In the genomic region with DNA sequence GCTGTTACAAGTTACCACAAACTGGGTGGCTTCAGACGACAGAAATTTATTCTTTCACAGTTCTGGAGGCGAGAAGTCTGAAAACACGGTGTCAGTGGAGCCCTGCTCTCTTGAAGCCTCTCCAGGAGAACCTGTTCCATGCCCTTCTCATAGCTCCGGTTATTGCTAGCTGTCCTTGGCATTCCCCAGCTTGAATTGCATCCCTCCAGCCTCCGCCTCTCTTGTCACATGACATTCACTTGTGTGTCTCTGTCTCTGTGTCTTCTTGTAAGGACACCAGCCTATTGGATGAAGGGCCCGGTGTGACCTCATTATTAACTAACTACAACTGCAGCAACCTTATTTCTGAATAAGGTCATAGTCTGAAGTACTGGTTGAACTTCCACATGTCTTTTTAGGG, we compare ENCODE assay signal across 32 cellular contexts. TPM values are rescaled to one million over a fixed set of nuclear protein-coding genes. Genes with fewer than 3 reads are reported as not detected.
"Had no signal": no experiment of that assay in that cellular context is flagged by ENCODE, and none has a peak within 500 bp of the region (broad histone marks: within the 10 kb centered on the region; RNA-seq: fewer than 3 reads in every experiment).

No MANE protein-coding gene starts in this region.

- H3K9me3 Mint-ChIP-seq: activated CD4-positive, alpha-beta memory T cell treated with anti-CD3 and anti-CD28 coated beads, Interleukin-2, amount 10 ng/mL, durations not matched to agents 7 days and 5 days; activated CD4-positive, alpha-beta T cell treated with anti-CD3 and anti-CD28 coated beads, Interleukin-2, amount 10 ng/mL, durations not matched to agents 24 days and 14 days; activated T-cell treated with anti-CD3 and anti-CD28 coated beads, Interleukin-2, amount 50 U/mL, for 4 hours; activated T-helper 17 cell treated with anti-CD3 and anti-CD28 coated beads, Interleukin-2, amount 50 U/mL, for 72 hours; effector memory CD8-positive, alpha-beta T cell had no signal

- DNase-seq: activated CD4-positive, alpha-beta memory T cell treated with anti-CD3 and anti-CD28 coated beads, Interleukin-2, amount 10 ng/mL, durations not matched to agents 7 days and 5 days; activated CD4-positive, alpha-beta T cell treated with anti-CD3 and anti-CD28 coated beads for 36 hours; activated CD4-positive, alpha-beta T cell treated with anti-CD3 and anti-CD28 coated beads, Interleukin-2, amount 10 ng/mL, durations not matched to agents 24 days and 14 days; activated CD4-positive, alpha-beta T cell treated with anti-CD3 and anti-CD28 coated beads, Interleukin-2, amount 50 U/mL, for 4 hours; activated CD4-positive, CD25-positive, alpha-beta regulatory T cell; activated CD4-positive, CD25-positive, alpha-beta regulatory T cell treated with anti-CD3 and anti-CD28 coated beads, Interleukin-2, amount 50 U/mL, for 72 hours; activated effector memory CD4-positive, alpha-beta T cell treated with Interleukin-2 at 50 U/mL for 16 hours; activated gamma-delta T cell treated with Interleukin-2 at 50 U/mL for 16 hours; activated naive CD4-positive, alpha-beta T cell treated with anti-CD3 and anti-CD28 coated beads, Interleukin-2, amount 50 U/mL, for 16 hours; activated naive CD4-positive, alpha-beta T cell treated with Interleukin-2 at 50 U/mL for 16 hours; activated T-cell treated with anti-CD3 and anti-CD28 coated beads, Interleukin-2, amount 50 U/mL, for 4 hours; amygdala; aorta; body of pancreas; caudate nucleus; cortex of kidney; dermis blood vessel endothelial cell; effector CD4-positive, alpha-beta T cell; effector memory CD8-positive, alpha-beta T cell; erythroblast; foreskin keratinocyte; heart right ventricle; T-helper 2 cell had no signal

- H3K27me3 ChIP-seq: body of pancreas had no signal

- H3K27ac Mint-ChIP-seq: activated CD4-positive, alpha-beta memory T cell treated with anti-CD3 and anti-CD28 coated beads, Interleukin-2, amount 10 ng/mL, durations not matched to agents 7 days and 5 days; activated CD4-positive, alpha-beta T cell treated with anti-CD3 and anti-CD28 coated beads for 36 hours; activated CD4-positive, alpha-beta T cell treated with anti-CD3 and anti-CD28 coated beads, Interleukin-2, amount 10 ng/mL, durations not matched to agents 24 days and 14 days; activated naive CD8-positive, alpha-beta T cell; activated T-helper 17 cell treated with anti-CD3 and anti-CD28 coated beads, Interleukin-2, amount 50 U/mL, for 72 hours; effector memory CD8-positive, alpha-beta T cell had no signal

- H3K4me1 Mint-ChIP-seq: activated CD4-positive, alpha-beta memory T cell treated with anti-CD3 and anti-CD28 coated beads, Interleukin-2, amount 10 ng/mL, durations not matched to agents 7 days and 5 days; activated CD4-positive, alpha-beta T cell treated with anti-CD3 and anti-CD28 coated beads for 36 hours; activated CD4-positive, alpha-beta T cell treated with anti-CD3 and anti-CD28 coated beads, Interleukin-2, amount 10 ng/mL, durations not matched to agents 24 days and 14 days; activated T-helper 17 cell treated with anti-CD3 and anti-CD28 coated beads, Interleukin-2, amount 50 U/mL, for 72 hours had no signal

- H3K36me3 Mint-ChIP-seq: activated naive CD8-positive, alpha-beta T cell had no signal

- H3K27ac ChIP-seq: body of pancreas, esophagus muscularis mucosa, foreskin keratinocyte, gastroesophageal sphincter, heart right ventricle had no signal

- H3K4me3 ChIP-seq: body of pancreas, esophagus muscularis mucosa, gastroesophageal sphincter, heart right ventricle had no signal

- H3K36me3 ChIP-seq: esophagus muscularis mucosa, gastroesophageal sphincter, heart right ventricle had no signal

- ATAC-seq: activated CD4-positive, alpha-beta T cell treated with anti-CD3 and anti-CD28 coated beads for 36 hours; activated T-cell treated with anti-CD3 and anti-CD28 coated beads, Interleukin-2, amount 50 U/mL, for 4 hours; activated T-helper 17 cell treated with anti-CD3 and anti-CD28 coated beads, Interleukin-2, amount 50 U/mL, for 72 hours; body of pancreas; effector memory CD8-positive, alpha-beta T cell; foreskin keratinocyte; gastroesophageal sphincter; heart right ventricle had no signal

- H3K4me1 ChIP-seq: body of pancreas, esophagus muscularis mucosa, foreskin keratinocyte, gastroesophageal sphincter had no signal

- FAIRE-seq: colon had no signal

- H3K4me3 Mint-ChIP-seq: activated CD4-positive, alpha-beta memory T cell treated with anti-CD3 and anti-CD28 coated beads, Interleukin-2, amount 10 ng/mL, durations not matched to agents 7 days and 5 days; activated CD4-positive, alpha-beta T cell treated with anti-CD3 and anti-CD28 coated beads for 36 hours; activated CD4-positive, alpha-beta T cell treated with anti-CD3 and anti-CD28 coated beads, Interleukin-2, amount 10 ng/mL, durations not matched to agents 24 days and 14 days; activated naive CD8-positive, alpha-beta T cell; activated T-cell treated with anti-CD3 and anti-CD28 coated beads, Interleukin-2, amount 50 U/mL, for 4 hours; activated T-helper 17 cell treated with anti-CD3 and anti-CD28 coated beads, Interleukin-2, amount 50 U/mL, for 72 hours; effector memory CD8-positive, alpha-beta T cell had no signal

- H3K9me3 ChIP-seq: body of pancreas, esophagus muscularis mucosa, gastroesophageal sphincter, heart right ventricle had no signal

RNA-seq across cellular contexts. Expression of a gene that starts 4.6 kb away (rescaled TPM):
- total RNA-seq: activated CD4-positive, alpha-beta memory T cell treated with anti-CD3 and anti-CD28 coated beads, Interleukin-2, amount 10 ng/mL, durations not matched to agents 7 days and 5 days; activated CD4-positive, alpha-beta T cell treated with anti-CD3 and anti-CD28 coated beads for 36 hours; activated CD4-positive, alpha-beta T cell treated with anti-CD3 and anti-CD28 coated beads, Interleukin-2, amount 10 ng/mL, durations not matched to agents 24 days and 14 days; activated T-cell treated with anti-CD3 and anti-CD28 coated beads, Interleukin-2, amount 50 U/mL, for 4 hours; activated T-helper 17 cell treated with anti-CD3 and anti-CD28 coated beads, Interleukin-2, amount 50 U/mL, for 72 hours; aorta; body of pancreas; chondrocyte; dermis blood vessel endothelial cell; esophagus muscularis mucosa; foreskin keratinocyte; gastroesophageal sphincter; glomerular endothelial cell; T-helper 1 cell treated with Interleukin-12 subunit alpha and Interleukin-12 subunit beta and Interleukin-4 antibody, amounts not matched to agents 30 ng/mL and 1 ng/mL, for 36 hours had no signal
- polyA plus RNA-seq: adipose tissue, aorta, foreskin keratinocyte had no signal

RNA-seq across cellular contexts. Expression of a gene that starts 10.4 kb away (rescaled TPM):
- total RNA-seq: activated CD4-positive, alpha-beta memory T cell treated with anti-CD3 and anti-CD28 coated beads, Interleukin-2, amount 10 ng/mL, durations not matched to agents 7 days and 5 days; activated CD4-positive, alpha-beta T cell treated with anti-CD3 and anti-CD28 coated beads for 36 hours; activated CD4-positive, alpha-beta T cell treated with anti-CD3 and anti-CD28 coated beads, Interleukin-2, amount 10 ng/mL, durations not matched to agents 24 days and 14 days; activated T-cell treated with anti-CD3 and anti-CD28 coated beads, Interleukin-2, amount 50 U/mL, for 4 hours; activated T-helper 17 cell treated with anti-CD3 and anti-CD28 coated beads, Interleukin-2, amount 50 U/mL, for 72 hours; aorta; body of pancreas; chondrocyte; dermis blood vessel endothelial cell; esophagus muscularis mucosa; foreskin keratinocyte; gastroesophageal sphincter; glomerular endothelial cell; T-helper 1 cell treated with Interleukin-12 subunit alpha and Interleukin-12 subunit beta and Interleukin-4 antibody, amounts not matched to agents 30 ng/mL and 1 ng/mL, for 36 hours had no signal
- polyA plus RNA-seq: aorta, foreskin keratinocyte had no signal

RNA-seq across cellular contexts. Expression of a gene that starts 23.9 kb away (rescaled TPM):
- total RNA-seq: activated CD4-positive, alpha-beta memory T cell treated with anti-CD3 and anti-CD28 coated beads, Interleukin-2, amount 10 ng/mL, durations not matched to agents 7 days and 5 days; activated CD4-positive, alpha-beta T cell treated with anti-CD3 and anti-CD28 coated beads for 36 hours; activated CD4-positive, alpha-beta T cell treated with anti-CD3 and anti-CD28 coated beads, Interleukin-2, amount 10 ng/mL, durations not matched to agents 24 days and 14 days; activated T-cell treated with anti-CD3 and anti-CD28 coated beads, Interleukin-2, amount 50 U/mL, for 4 hours; activated T-helper 17 cell treated with anti-CD3 and anti-CD28 coated beads, Interleukin-2, amount 50 U/mL, for 72 hours; aorta; body of pancreas; chondrocyte; dermis blood vessel endothelial cell; esophagus muscularis mucosa; foreskin keratinocyte; gastroesophageal sphincter; glomerular endothelial cell; heart right ventricle; T-helper 1 cell treated with Interleukin-12 subunit alpha and Interleukin-12 subunit beta and Interleukin-4 antibody, amounts not matched to agents 30 ng/mL and 1 ng/mL, for 36 hours had no signal
- polyA plus RNA-seq: adipose tissue, aorta, foreskin keratinocyte, heart right ventricle had no signal

RNA-seq across cellular contexts. Expression of a gene that starts 28.0 kb away (rescaled TPM):
- total RNA-seq: activated CD4-positive, alpha-beta memory T cell treated with anti-CD3 and anti-CD28 coated beads, Interleukin-2, amount 10 ng/mL, durations not matched to agents 7 days and 5 days; activated T-helper 17 cell treated with anti-CD3 and anti-CD28 coated beads, Interleukin-2, amount 50 U/mL, for 72 hours; dermis blood vessel endothelial cell; foreskin keratinocyte; glomerular endothelial cell; T-helper 1 cell treated with Interleukin-12 subunit alpha and Interleukin-12 subunit beta and Interleukin-4 antibody, amounts not matched to agents 30 ng/mL and 1 ng/mL, for 36 hours had no signal
- polyA plus RNA-seq: aorta, foreskin keratinocyte had no signal
